ENCODE assay signal across 12 cellular contexts in the genomic region with DNA sequence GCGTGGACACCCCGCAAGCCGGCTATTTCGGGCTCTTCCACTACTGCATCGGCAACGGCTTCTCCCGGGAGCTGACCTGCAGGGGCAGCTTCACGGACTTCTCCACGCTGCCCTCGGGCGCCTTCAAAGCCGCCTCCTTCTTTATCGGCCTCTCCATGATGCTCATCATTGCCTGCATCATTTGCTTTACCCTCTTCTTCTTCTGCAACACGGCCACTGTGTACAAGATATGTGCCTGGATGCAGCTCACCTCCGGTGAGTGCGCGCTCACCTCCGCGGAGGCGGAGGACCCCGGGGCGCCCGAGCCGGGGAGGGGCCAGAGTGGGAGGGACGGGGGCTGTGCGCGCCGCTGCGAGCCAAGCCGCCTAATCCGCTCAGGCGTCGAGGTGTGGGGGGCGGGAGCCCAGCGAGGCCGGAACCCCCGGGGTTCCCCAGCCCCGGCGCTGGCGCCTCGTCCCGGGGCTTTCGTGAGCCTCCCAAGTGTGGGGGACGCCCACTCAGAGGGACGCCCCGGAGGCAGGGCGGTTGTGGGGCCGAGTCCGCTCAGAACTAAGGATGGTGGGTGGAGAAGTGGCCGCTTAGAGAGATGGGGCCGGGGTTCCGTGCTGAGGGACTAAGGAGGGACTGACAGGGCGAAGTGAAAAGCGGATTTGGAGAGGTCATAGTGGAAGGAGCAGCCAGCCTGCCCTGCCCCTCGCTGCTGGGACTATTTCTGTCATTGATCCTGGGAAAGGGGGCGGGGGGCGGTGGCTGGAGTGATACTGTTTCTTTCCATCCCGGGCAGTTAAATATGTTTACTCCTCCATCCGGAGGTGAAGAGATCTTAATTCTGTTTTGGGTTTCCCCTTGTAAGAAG. TPM values are rescaled to one million over a fixed set of nuclear protein-coding genes. Genes with fewer than 3 reads are reported as not detected.
DNase-seq lines count a peak whose midpoint lies in the region; ATAC-seq lines count a peak whose summit lies in the region.
"Had no signal": no experiment of that assay in that cellular context is flagged by ENCODE, and none has a peak within 500 bp of the region (broad histone marks: within the 10 kb centered on the region; RNA-seq: fewer than 3 reads in every experiment).

No MANE protein-coding gene starts in this region.

- intact Hi-C loops in activated naive CD4-positive, alpha-beta T cell treated with anti-CD3 and anti-CD28 coated beads for 36 hours (cut with micrococcal nuclease), result no loop called here

- no peaks in the 10 kb centered on the region for H3K79me2 ChIP-seq in ACC112 (ENCODE audit: control insufficient read depth, insufficient read depth, low read length, unreplicated experiment)

- H3K36me3 Mint-ChIP-seq in activated naive CD8-positive, alpha-beta T cell treated with anti-CD3 and anti-CD28 coated beads, Interleukin-2, amount 10 ng/mL, durations not matched to agents 7 days and 5 days, result peaks cover 3% of the 10 kb centered on the region
- no peaks in the 10 kb centered on the region for H3K36me3 Mint-ChIP-seq in activated naive CD4-positive, alpha-beta T cell treated with anti-CD3 and anti-CD28 coated beads for 36 hours (ENCODE audit: low read depth)

- DNase-seq in activated naive CD8-positive, alpha-beta T cell treated with anti-CD3 and anti-CD28 coated beads, Interleukin-2, amount 10 ng/mL, durations not matched to agents 7 days and 5 days, result peak; percentile 28
- no peak for DNase-seq in HUDEP-2 (lab: John Stamatoyannopoulos, UW; ENCODE audit: unreplicated experiment in 76 of 76)
- no peak for DNase-seq in GM19238 (ENCODE audit: insufficient read length, low spot score)
- DNase-seq in activated naive CD4-positive, alpha-beta T cell treated with anti-CD3 and anti-CD28 coated beads for 36 hours, result no peak
- DNase-seq: stimulated activated CD4-positive, alpha-beta T cell treated with anti-CD3 and anti-CD28 coated beads, Interleukin-12 subunit alpha, Interleukin-12 subunit beta, amount 100 ng/mL, for 4 hours had no signal

- CTCF ChIA-PET in activated naive CD4-positive, alpha-beta T cell treated with anti-CD3 and anti-CD28 coated beads for 36 hours (lab: Charles Lee), result no interaction called here

- H3K4me1 Mint-ChIP-seq in activated naive CD8-positive, alpha-beta T cell treated with anti-CD3 and anti-CD28 coated beads, Interleukin-2, amount 10 ng/mL, durations not matched to agents 7 days and 5 days, result peaks cover 9% of the 10 kb centered on the region
- peaks cover 10% of the 10 kb centered on the region for H3K4me1 Mint-ChIP-seq in activated naive CD4-positive, alpha-beta T cell treated with anti-CD3 and anti-CD28 coated beads for 36 hours (ENCODE audit: low read depth)

- WGBS in mesodermal cell (ENCODE audit: insufficient coverage in 2 of 2), 2 experiments, result 1 to 2% methylated on average over 43 to 47 of the region's 59 CpGs

- no peaks in the 10 kb centered on the region for H3K9me3 Mint-ChIP-seq in activated naive CD8-positive, alpha-beta T cell treated with anti-CD3 and anti-CD28 coated beads, Interleukin-2, amount 10 ng/mL, durations not matched to agents 7 days and 5 days
- H3K9me3 Mint-ChIP-seq in activated naive CD4-positive, alpha-beta T cell treated with anti-CD3 and anti-CD28 coated beads for 36 hours, result no peaks in the 10 kb centered on the region

- H3K27me3 ChIP-seq in ACC112 (ENCODE audit: insufficient read depth, low read length), result peaks cover 79% of the 10 kb centered on the region

- no peaks in the 10 kb centered on the region for H3K9me3 ChIP-seq in mesodermal cell (ENCODE audit: control insufficient read depth, low read length)

- no peak overlapping the region for H2AFZ ChIP-seq in ACC112 (ENCODE audit: low read length, unreplicated experiment)

- H3K4me3 ChIP-seq in ACC112 (ENCODE audit: low read depth, low read length) (peak overlapping the region; percentile 60), GM08714 (ENCODE audit: low read length) (peak overlapping the region; percentile 1; the same call in 1 of the 2 replicates), mesodermal cell (ENCODE audit: extremely low read depth, insufficient read depth, low read length, poor library complexity, severe bottlenecking) (peak overlapping the region; percentile 22)

- H3K4me3 Mint-ChIP-seq in activated naive CD8-positive, alpha-beta T cell treated with anti-CD3 and anti-CD28 coated beads, Interleukin-2, amount 10 ng/mL, durations not matched to agents 7 days and 5 days, result peak overlapping the region; percentile 50
- no peak overlapping the region for H3K4me3 Mint-ChIP-seq in activated naive CD4-positive, alpha-beta T cell treated with anti-CD3 and anti-CD28 coated beads for 36 hours

- H3K27ac ChIP-seq in ACC112 (ENCODE audit: low read depth, low read length), result no peak overlapping the region
- no peak overlapping the region for H3K27ac ChIP-seq in mesodermal cell (ENCODE audit: low read depth, low read length, severe bottlenecking)

- POLR2A ChIA-PET in activated naive CD8-positive, alpha-beta T cell treated with anti-CD3 and anti-CD28 coated beads, Interleukin-2, amount 10 ng/mL, durations not matched to agents 7 days and 5 days (lab: Charles Lee), result no interaction called here

- no peaks in the 10 kb centered on the region for H3K4me1 ChIP-seq in ACC112 (ENCODE audit: control insufficient read depth, insufficient read depth, low read length, unreplicated experiment)
- H3K4me1 ChIP-seq in mesodermal cell (ENCODE audit: control insufficient read depth, insufficient read depth, low read length, poor library complexity, severe bottlenecking), result peaks cover 3% of the 10 kb centered on the region

- H3K27ac Mint-ChIP-seq in activated naive CD8-positive, alpha-beta T cell treated with anti-CD3 and anti-CD28 coated beads, Interleukin-2, amount 10 ng/mL, durations not matched to agents 7 days and 5 days, result no peak overlapping the region
- no peak overlapping the region for H3K27ac Mint-ChIP-seq in activated naive CD4-positive, alpha-beta T cell treated with anti-CD3 and anti-CD28 coated beads for 36 hours

- H3K36me3 ChIP-seq in ACC112 (ENCODE audit: insufficient read depth, low read length) (no peaks in the 10 kb centered on the region), mesodermal cell (ENCODE audit: control insufficient read depth, insufficient read depth, low read length) (no peaks in the 10 kb centered on the region)

- H3K27me3 Mint-ChIP-seq in activated naive CD8-positive, alpha-beta T cell treated with anti-CD3 and anti-CD28 coated beads, Interleukin-2, amount 10 ng/mL, durations not matched to agents 7 days and 5 days, result peaks cover 43% of the 10 kb centered on the region
- H3K27me3 Mint-ChIP-seq in activated naive CD4-positive, alpha-beta T cell treated with anti-CD3 and anti-CD28 coated beads for 36 hours (ENCODE audit: low read depth), result peaks cover 37% of the 10 kb centered on the region

- peak; percentile 18 for ATAC-seq in activated naive CD8-positive, alpha-beta T cell treated with anti-CD3 and anti-CD28 coated beads, Interleukin-2, amount 10 ng/mL, durations not matched to agents 7 days and 5 days (ENCODE audit: low read depth)
- ATAC-seq in GM19035 (IDR thresholded peaks at IDR 0.05; ENCODE audit: unreplicated experiment), result no peak
- ATAC-seq: HCT116 had no signal

RNA-seq across cellular contexts. Expression of gene LHFPL3, which starts 0.8 kb away (rescaled TPM):
- total RNA-seq in activated naive CD8-positive, alpha-beta T cell treated with anti-CD3 and anti-CD28 coated beads, Interleukin-2, amount 10 ng/mL, durations not matched to agents 7 days and 5 days, result not detected
- not detected for polyA plus RNA-seq in mesodermal cell (2013, experiment 1 of 2)
- not detected for polyA plus RNA-seq in mesodermal cell (2013, experiment 2 of 2)
- total RNA-seq in activated naive CD4-positive, alpha-beta T cell treated with anti-CD3 and anti-CD28 coated beads for 36 hours, result not detected
- total RNA-seq: G401, LHCN-M2 had no signal

Comparison
In these comparisons a context has a peak if more than half of its experiments do, and no peak if none do; other contexts are left out.
1. H3K4me3 ChIP-seq: peak in every context shown above with its lines; median percentile 60 in ACC112; 22 in mesodermal cell; 1 in GM08714.